In the genomic region with DNA sequence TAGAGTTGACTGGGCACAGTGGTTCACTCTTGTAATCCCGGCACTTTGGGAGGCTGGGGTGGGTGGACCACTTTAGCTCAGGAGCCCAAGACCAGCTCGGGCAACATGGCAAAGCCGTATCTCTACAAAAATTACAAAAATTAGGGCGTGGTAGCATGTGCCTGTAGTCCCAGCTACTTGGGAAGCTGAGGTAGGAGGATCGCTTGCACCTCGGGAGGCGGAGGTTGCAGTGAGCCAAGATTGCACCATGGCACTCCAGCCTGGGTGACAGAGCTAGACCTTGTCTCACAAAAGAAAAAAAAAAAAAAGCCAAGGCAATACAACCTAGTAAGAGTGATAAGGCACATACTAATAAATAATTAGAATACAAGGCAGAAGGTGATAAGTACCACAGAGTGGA, we compare ENCODE assay signal across 20 cellular contexts. TPM values are rescaled to one million over a fixed set of nuclear protein-coding genes. Genes with fewer than 3 reads are reported as not detected.
DNase-seq lines count a peak whose midpoint lies in the region; ATAC-seq, FAIRE-seq and TF ChIP-seq lines count a peak whose summit lies in the region.
"Had no signal": no experiment of that assay in that cellular context is flagged by ENCODE, and none has a peak within 500 bp of the region (broad histone marks: within the 10 kb centered on the region; RNA-seq: fewer than 3 reads in every experiment).

No MANE protein-coding gene starts in this region.

- H3K4me3 Mint-ChIP-seq in dendritic cell treated with granulocyte-macrophage colony-stimulating factor and Interleukin-4, amounts not matched to agents 40 ng/mL and 50 ng/mL, for 4 days: no peak overlapping the region
- H3K4me3 Mint-ChIP-seq in progenitor cell of endocrine pancreas (ENCODE audit: low read depth) (no peak overlapping the region), T-helper 17 cell (no peak overlapping the region)
- H3K4me3 Mint-ChIP-seq: B cell; CD4-positive, CD25-positive, alpha-beta regulatory T cell; CD8-positive, alpha-beta T cell; HFFc6 had no signal

- no peak for FAIRE-seq in frontal cortex (lab: Jason Lieb, UNC)
- FAIRE-seq: G401.6, GM12892, H54 had no signal

- peak overlapping the region; percentile 56 for H3K27ac Mint-ChIP-seq in dendritic cell treated with granulocyte-macrophage colony-stimulating factor and Interleukin-4, amounts not matched to agents 40 ng/mL and 50 ng/mL, for 4 days
- H3K27ac Mint-ChIP-seq in progenitor cell of endocrine pancreas (peak overlapping the region; percentile 43), T-helper 17 cell (no peak overlapping the region)
- H3K27ac Mint-ChIP-seq: B cell; CD4-positive, CD25-positive, alpha-beta regulatory T cell; CD8-positive, alpha-beta T cell; HFFc6 had no signal

- no peaks in the 10 kb centered on the region for H3K36me3 Mint-ChIP-seq in dendritic cell treated with granulocyte-macrophage colony-stimulating factor and Interleukin-4, amounts not matched to agents 40 ng/mL and 50 ng/mL, for 4 days (ENCODE audit: low read depth)
- no peaks in the 10 kb centered on the region for H3K36me3 Mint-ChIP-seq in progenitor cell of endocrine pancreas (ENCODE audit: insufficient read depth)
- no peaks in the 10 kb centered on the region for H3K36me3 Mint-ChIP-seq in T-helper 17 cell (ENCODE audit: low read depth)
- H3K36me3 Mint-ChIP-seq: CD4-positive, CD25-positive, alpha-beta regulatory T cell; CD8-positive, alpha-beta T cell had no signal

- DNase-seq in left lung (no peak), progenitor cell of endocrine pancreas (ENCODE audit: low spot score, unreplicated experiment) (no peak), T-helper 17 cell (no peak), frontal cortex (ENCODE audit: low spot score in 2 of 2) (no peak), NCI-H128 (lab: John Stamatoyannopoulos, UW; ENCODE audit: unreplicated experiment) (no peak)
- DNase-seq: Caco-2; CD4-positive, CD25-positive, alpha-beta regulatory T cell; CD8-positive, alpha-beta T cell; DMS153; DND-41; GM23248; HFFc6 had no signal

- no peaks in the 10 kb centered on the region for H3K27me3 ChIP-seq in left lung
- H3K27me3 ChIP-seq: BLaER1 had no signal

- ATAC-seq in left lung (peak; percentile 36), T-helper 17 cell (no peak)
- ATAC-seq: CD8-positive, alpha-beta T cell had no signal

- H3K36me3 ChIP-seq in left lung: no peaks in the 10 kb centered on the region
- H3K36me3 ChIP-seq: BLaER1, HAP-1 had no signal

- intact Hi-C loops in dendritic cell treated with granulocyte-macrophage colony-stimulating factor and Interleukin-4, amounts not matched to agents 40 ng/mL and 50 ng/mL, for 4 days (cut with micrococcal nuclease): no loop called here
- intact Hi-C loops in left lung (cut with DNase I): no loop called here

- TF ChIP-seq CTCF in left lung (IDR thresholded peaks at IDR 0.05) (no peak), progenitor cell of endocrine pancreas (IDR thresholded peaks at IDR 0.05; ENCODE audit: unreplicated experiment) (no peak)

- peaks cover 10% of the 10 kb centered on the region for H3K9me3 Mint-ChIP-seq in dendritic cell treated with granulocyte-macrophage colony-stimulating factor and Interleukin-4, amounts not matched to agents 40 ng/mL and 50 ng/mL, for 4 days
- peaks cover 3% of the 10 kb centered on the region for H3K9me3 Mint-ChIP-seq in progenitor cell of endocrine pancreas (ENCODE audit: low read depth)
- H3K9me3 Mint-ChIP-seq: CD4-positive, CD25-positive, alpha-beta regulatory T cell; HFFc6 had no signal

- no peak overlapping the region for H3K4me3 ChIP-seq in left lung
- H3K4me3 ChIP-seq: BLaER1, GM23248, HAP-1 had no signal

- peaks cover 37% of the 10 kb centered on the region for H3K4me1 Mint-ChIP-seq in dendritic cell treated with granulocyte-macrophage colony-stimulating factor and Interleukin-4, amounts not matched to agents 40 ng/mL and 50 ng/mL, for 4 days (ENCODE audit: low read depth)
- H3K4me1 Mint-ChIP-seq in progenitor cell of endocrine pancreas (ENCODE audit: low read depth) (peaks cover 5% of the 10 kb centered on the region), T-helper 17 cell (peaks cover 2% of the 10 kb centered on the region)

- peaks cover 0 to 18% of the 10 kb centered on the region in 2 donors for H3K4me1 ChIP-seq in left lung
- H3K4me1 ChIP-seq: Caco-2, HAP-1 had no signal

- H3K27me3 Mint-ChIP-seq in dendritic cell treated with granulocyte-macrophage colony-stimulating factor and Interleukin-4, amounts not matched to agents 40 ng/mL and 50 ng/mL, for 4 days: no peaks in the 10 kb centered on the region
- H3K27me3 Mint-ChIP-seq in progenitor cell of endocrine pancreas: no peaks in the 10 kb centered on the region
- H3K27me3 Mint-ChIP-seq in T-helper 17 cell: no peaks in the 10 kb centered on the region
- H3K27me3 Mint-ChIP-seq: B cell; CD4-positive, CD25-positive, alpha-beta regulatory T cell had no signal

- no peak overlapping the region for H3K27ac ChIP-seq in left lung
- H3K27ac ChIP-seq: BLaER1, C4-2B, GM23248 had no signal

- H3K9me3 ChIP-seq in left lung: no peaks in the 10 kb centered on the region
- no peaks in the 10 kb centered on the region for H3K9me3 ChIP-seq in T-helper 17 cell (ENCODE audit: control insufficient read depth, low read length, poor library complexity, severe bottlenecking)
- H3K9me3 ChIP-seq: BLaER1, Caco-2, HAP-1 had no signal

RNA-seq across cellular contexts. Expression of a gene that starts 15.8 kb away (rescaled TPM):
- total RNA-seq in left lung: 10 to 100 TPM; 18.0 to 29.1 TPM
- total RNA-seq in progenitor cell of endocrine pancreas: 65.1 and 69.4 TPM in 2 replicates
- 1 to 10 TPM; 1.8 to 2.3 TPM for total RNA-seq in T-helper 17 cell
- total RNA-seq in frontal cortex: 64.4 TPM

RNA-seq across cellular contexts. Expression of a gene that starts 15.9 kb away (rescaled TPM):
- total RNA-seq in left lung: 10 to 100 TPM; 12.7 to 22.6 TPM
- 7.8 and 10.7 TPM in 2 replicates for total RNA-seq in progenitor cell of endocrine pancreas
- total RNA-seq in T-helper 17 cell: 10 to 100 TPM; 52.7 to 52.8 TPM
- total RNA-seq in frontal cortex: 29.8 TPM

Comparison
In these comparisons a context has a peak if more than half of its experiments do, and no peak if none do; other contexts are left out.
1. RNA of a gene that starts 15.8 kb away (total RNA-seq): 65.1 to 69.4 TPM in progenitor cell of endocrine pancreas, 64.4 TPM in frontal cortex (single experiment) and 18.0 to 29.1 TPM in left lung; 1.8 to 2.3 TPM in T-helper 17 cell; every median in the first group is over 4 times any median in the second.